ENCODE assay signal across 15 cellular contexts in genomic region chr4:29711226-29711625, GRCh38.
"Had no signal": no experiment of that assay in that cellular context is flagged by ENCODE, and none has a peak within 500 bp of the region (broad histone marks: within the 10 kb centered on the region; RNA-seq: fewer than 3 reads in every experiment).

No MANE protein-coding gene starts in this region.

- FAIRE-seq: endothelial cell of umbilical vein had no signal

- H3K4me1 ChIP-seq: adrenal gland, gastroesophageal sphincter, heart right ventricle, sigmoid colon, upper lobe of right lung had no signal

- H3K36me3 ChIP-seq: adrenal gland, gastroesophageal sphincter, heart right ventricle, sigmoid colon, thoracic aorta, upper lobe of right lung had no signal

- DNase-seq: activated CD4-positive, alpha-beta T cell treated with anti-CD3 and anti-CD28 coated beads, Interleukin-2, amount 50 U/mL, for 4 hours; activated gamma-delta T cell; activated T-cell treated with anti-CD3 and anti-CD28 coated beads, Interleukin-2, amount 50 U/mL, for 72 hours; adrenal gland; effector memory CD4-positive, alpha-beta T cell; heart right ventricle; immature natural killer cell; occipital lobe; posterior cingulate gyrus; sigmoid colon; stimulated activated naive B cell treated with anti-CD40 and anti-IgM and Interleukin-4, amounts not matched to agents 10 μg/mL and 1 μg/mL and 100 μg/mL, for 72 hours; upper lobe of right lung had no signal

- H3K4me3 ChIP-seq: adrenal gland, gastroesophageal sphincter, heart right ventricle, sigmoid colon, thoracic aorta, upper lobe of right lung had no signal

- ATAC-seq: activated T-cell treated with anti-CD3 and anti-CD28 coated beads, Interleukin-2, amount 50 U/mL, for 72 hours; gastroesophageal sphincter; heart right ventricle; stimulated activated naive B cell treated with anti-CD40 and anti-IgM and Interleukin-4, amounts not matched to agents 10 μg/mL and 1 μg/mL and 100 μg/mL, for 72 hours; upper lobe of right lung had no signal

- H3K9me3 ChIP-seq: adrenal gland, thoracic aorta, upper lobe of right lung had no signal

- H3K27me3 ChIP-seq: adrenal gland, gastroesophageal sphincter, heart right ventricle, sigmoid colon, upper lobe of right lung had no signal

- H3K27ac ChIP-seq: adrenal gland, gastroesophageal sphincter, heart right ventricle, sigmoid colon, thoracic aorta, upper lobe of right lung had no signal
